19 cellular contexts compared by ENCODE assay signal in genomic region chrX:337331-337831, GRCh38.
"Had no signal": no experiment of that assay in that cellular context is flagged by ENCODE, and none has a peak within 500 bp of the region (broad histone marks: within the 10 kb centered on the region; RNA-seq: fewer than 3 reads in every experiment).

No MANE protein-coding gene starts in this region.

- H3K36me3 ChIP-seq: adrenal gland, uterus had no signal

- H3K27me3 ChIP-seq: adrenal gland, uterus had no signal

- FAIRE-seq: keratinocyte, TTC549 had no signal

- H3K4me1 ChIP-seq: adrenal gland, tibial nerve, uterus had no signal

- H3K27ac ChIP-seq: adrenal gland, skin epidermis, tibial nerve, uterus had no signal

- ATAC-seq: activated T-cell treated with anti-CD3 and anti-CD28 coated beads, Interleukin-2, amount 50 U/mL, for 72 hours; effector memory CD8-positive, alpha-beta T cell had no signal

- H3K4me3 Mint-ChIP-seq: activated T-cell treated with anti-CD3 and anti-CD28 coated beads, Interleukin-2, amount 50 U/mL, for 72 hours; effector memory CD8-positive, alpha-beta T cell; nephron; stimulated activated naive CD8-positive, alpha-beta T cell treated with anti-CD3 and anti-CD28 coated beads, Interleukin-15, Interleukin-2, amounts not matched to agents 100 ng/mL and 50 ng/mL, for 24 hours; T-helper 2 cell treated with Interferon-gamma antibody and Interleukin-4, amounts not matched to agents 5 μg/mL and 100 μg/mL, for 36 hours had no signal

- H3K27me3 Mint-ChIP-seq: effector memory CD8-positive, alpha-beta T cell; stimulated activated naive CD8-positive, alpha-beta T cell treated with anti-CD3 and anti-CD28 coated beads, Interleukin-15, Interleukin-2, amounts not matched to agents 100 ng/mL and 50 ng/mL, for 24 hours had no signal

- H3K9me3 ChIP-seq: adrenal gland, tibial nerve, uterus had no signal

- H3K9me3 Mint-ChIP-seq: effector memory CD8-positive, alpha-beta T cell; stimulated activated naive CD8-positive, alpha-beta T cell treated with anti-CD3 and anti-CD28 coated beads, Interleukin-15, Interleukin-2, amounts not matched to agents 100 ng/mL and 50 ng/mL, for 24 hours had no signal

- H3K4me3 ChIP-seq: adrenal gland, skin epidermis, tibial nerve, uterus had no signal

- H3K4me1 Mint-ChIP-seq: nephron had no signal

- DNase-seq: activated CD4-positive, alpha-beta T cell treated with anti-CD3 and anti-CD28 coated beads, Interleukin-2, amount 50 U/mL, for 4 hours; activated effector memory CD4-positive, alpha-beta T cell treated with anti-CD3 and anti-CD28 coated beads, Interleukin-2, amount 50 U/mL, for 16 hours; activated T-cell treated with anti-CD3 and anti-CD28 coated beads, Interleukin-2, amount 50 U/mL, for 72 hours; adrenal gland; effector memory CD8-positive, alpha-beta T cell; foreskin fibroblast; hypothalamus; nucleus accumbens; stimulated activated CD4-positive, alpha-beta T cell treated with anti-CD3 and anti-CD28 coated beads, Interleukin-15, amount 100 ng/mL, for 24 hours; stimulated activated CD4-positive, alpha-beta T cell treated with anti-CD3 and anti-CD28 coated beads, Interleukin-2, amount 100 ng/mL, for 48 hours; uterus had no signal

- H3K27ac Mint-ChIP-seq: activated naive CD4-positive, alpha-beta T cell treated with anti-CD3 and anti-CD28 coated beads, Interleukin-2, amount 50 U/mL, for 72 hours; activated T-cell treated with anti-CD3 and anti-CD28 coated beads, Interleukin-2, amount 50 U/mL, for 72 hours; nephron; stimulated activated naive CD8-positive, alpha-beta T cell treated with anti-CD3 and anti-CD28 coated beads, Interleukin-15, Interleukin-2, amounts not matched to agents 100 ng/mL and 50 ng/mL, for 24 hours; T-helper 2 cell treated with Interferon-gamma antibody and Interleukin-4, amounts not matched to agents 5 μg/mL and 100 μg/mL, for 36 hours had no signal
